In genomic region chr7:16260236-16260728, GRCh38 we compare ENCODE assay signal across 1 cellular context.
TF ChIP-seq lines count a peak whose summit lies in the region.

No MANE protein-coding gene starts in this region.

TF ChIP-seq in GM23338, 12 proteins besides CTCF, POLR2A, EP300 and RAD21 (continued from another document):
- TF ChIP-seq ZNF462 (CRISPR knock-in tag; IDR thresholded peaks at IDR 0.05): no peak
- TF ChIP-seq ZNF114 (CRISPR knock-in tag; IDR thresholded peaks at IDR 0.05): no peak
- no peak for TF ChIP-seq STAT1 (IDR thresholded peaks at IDR 0.05; ENCODE audit: unreplicated experiment)
- TF ChIP-seq NANOG (IDR thresholded peaks at IDR 0.05; ENCODE audit: borderline replicate concordance): no peak
- TF ChIP-seq EZH2phosphoT487 (IDR thresholded peaks at IDR 0.05; ENCODE audit: unreplicated experiment): no peak
- no peak for TF ChIP-seq ETS1 (IDR thresholded peaks at IDR 0.05)
- TF ChIP-seq POLR2AphosphoS5 (IDR thresholded peaks at IDR 0.05; ENCODE audit: low read depth): no peak
- no peak for TF ChIP-seq ZNF331 (CRISPR knock-in tag; IDR thresholded peaks at IDR 0.05; ENCODE audit: low read depth)
- no peak for TF ChIP-seq EZH2 (IDR thresholded peaks at IDR 0.05; ENCODE audit: low read depth, unreplicated experiment)
